ENCODE assay signal across 20 cellular contexts in genomic region chr1:201357636-201358348, GRCh38. TPM values are rescaled to one million over a fixed set of nuclear protein-coding genes. Genes with fewer than 3 reads are reported as not detected.
"Had no signal": no experiment of that assay in that cellular context is flagged by ENCODE, and none has a peak within 500 bp of the region (broad histone marks: within the 10 kb centered on the region; RNA-seq: fewer than 3 reads in every experiment).

No MANE protein-coding gene starts in this region.

- H3K36me3 Mint-ChIP-seq: immature natural killer cell, memory B cell, T-cell had no signal

- H3K4me3 Mint-ChIP-seq: activated CD8-positive, alpha-beta T cell treated with anti-CD3 and anti-CD28 coated beads, Interleukin-2, amount 10 ng/mL, durations not matched to agents 7 days and 5 days; activated naive CD4-positive, alpha-beta T cell treated with anti-CD3 and anti-CD28 coated beads for 36 hours; central memory CD8-positive, alpha-beta T cell; immature natural killer cell; memory B cell; nephron progenitor cell; stimulated activated naive CD8-positive, alpha-beta T cell treated with anti-CD3 and anti-CD28 coated beads, Interleukin-15, Interleukin-2, amounts not matched to agents 100 ng/mL and 50 ng/mL, for 24 hours; T-cell had no signal

- ATAC-seq: activated CD8-positive, alpha-beta T cell treated with anti-CD3 and anti-CD28 coated beads, Interleukin-2, amount 10 ng/mL, durations not matched to agents 7 days and 5 days; gastroesophageal sphincter; left colon; T-cell had no signal

- H3K4me1 ChIP-seq: gastroesophageal sphincter had no signal

- H3K27ac ChIP-seq: epithelial cell of prostate, gastroesophageal sphincter, VCaP had no signal

- H3K9me3 ChIP-seq: gastroesophageal sphincter had no signal

- H3K4me3 ChIP-seq: gastroesophageal sphincter had no signal

- H3K4me1 Mint-ChIP-seq: central memory CD8-positive, alpha-beta T cell; immature natural killer cell; memory B cell; T-cell had no signal

- H3K27ac Mint-ChIP-seq: activated CD8-positive, alpha-beta T cell treated with anti-CD3 and anti-CD28 coated beads, Interleukin-2, amount 10 ng/mL, durations not matched to agents 7 days and 5 days; activated naive CD4-positive, alpha-beta T cell treated with anti-CD3 and anti-CD28 coated beads for 36 hours; immature natural killer cell; memory B cell; nephron progenitor cell; stimulated activated naive CD8-positive, alpha-beta T cell treated with anti-CD3 and anti-CD28 coated beads, Interleukin-15, Interleukin-2, amounts not matched to agents 100 ng/mL and 50 ng/mL, for 24 hours; T-cell had no signal

- DNase-seq: activated CD4-positive, alpha-beta T cell treated with anti-CD3 and anti-CD28 coated beads for 4 hours; activated CD8-positive, alpha-beta memory T cell treated with anti-CD3 and anti-CD28 coated beads, Interleukin-2, amount 50 U/mL, for 48 hours; activated CD8-positive, alpha-beta T cell treated with anti-CD3 and anti-CD28 coated beads, Interleukin-2, amount 10 ng/mL, durations not matched to agents 7 days and 5 days; activated naive CD4-positive, alpha-beta T cell treated with anti-CD3 and anti-CD28 coated beads for 36 hours; effector memory CD4-positive, alpha-beta T cell; immature natural killer cell; left colon; nephron progenitor cell; stimulated activated CD4-positive, alpha-beta T cell treated with anti-CD3 and anti-CD28 coated beads, Interleukin-15, amount 100 ng/mL, for 24 hours; stimulated activated CD4-positive, alpha-beta T cell treated with anti-CD3 and anti-CD28 coated beads, Interleukin-4, amount 100 ng/mL, for 24 hours; T-cell had no signal

- H3K9me3 Mint-ChIP-seq: activated naive CD4-positive, alpha-beta T cell treated with anti-CD3 and anti-CD28 coated beads for 36 hours; central memory CD8-positive, alpha-beta T cell; immature natural killer cell; memory B cell; nephron progenitor cell; stimulated activated naive CD8-positive, alpha-beta T cell treated with anti-CD3 and anti-CD28 coated beads, Interleukin-15, Interleukin-2, amounts not matched to agents 100 ng/mL and 50 ng/mL, for 24 hours; T-cell had no signal

- H3K36me3 ChIP-seq: gastroesophageal sphincter had no signal

RNA-seq across cellular contexts. Expression of gene TNNT2, which starts 19.7 kb away (rescaled TPM):
- total RNA-seq: activated CD8-positive, alpha-beta T cell treated with anti-CD3 and anti-CD28 coated beads, Interleukin-2, amount 10 ng/mL, durations not matched to agents 7 days and 5 days; activated naive CD4-positive, alpha-beta T cell treated with anti-CD3 and anti-CD28 coated beads for 36 hours; osteoblast; pulmonary artery endothelial cell; T-cell had no signal
- polyA plus RNA-seq: immature natural killer cell had no signal

RNA-seq across cellular contexts. Expression of gene LAD1, which starts 41.3 kb away (rescaled TPM):
- total RNA-seq: activated CD8-positive, alpha-beta T cell treated with anti-CD3 and anti-CD28 coated beads, Interleukin-2, amount 10 ng/mL, durations not matched to agents 7 days and 5 days; activated naive CD4-positive, alpha-beta T cell treated with anti-CD3 and anti-CD28 coated beads for 36 hours; osteoblast; pulmonary artery endothelial cell; temporal lobe had no signal
- polyA plus RNA-seq: immature natural killer cell had no signal
